ENCODE assay signal across 38 cellular contexts in the genomic region with DNA sequence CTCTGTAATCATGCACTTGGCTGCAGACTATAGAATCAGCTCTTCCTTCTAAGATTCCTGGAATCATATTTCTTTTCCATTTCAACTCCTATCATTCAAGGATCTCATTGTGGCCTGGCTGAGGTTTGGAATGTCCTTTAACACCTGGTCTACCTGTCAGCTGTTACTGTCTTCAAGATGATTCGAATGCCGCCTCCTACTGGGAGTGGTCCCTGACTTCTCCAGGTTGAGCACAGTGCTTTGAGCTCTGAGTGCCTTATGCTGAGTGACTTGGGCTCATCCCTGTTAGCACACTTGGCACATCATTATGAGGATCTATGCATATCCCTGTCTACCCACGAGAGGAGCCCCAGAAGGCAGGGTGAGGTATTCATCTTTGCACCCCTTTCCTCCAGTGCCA.
"Had no signal": no experiment of that assay in that cellular context is flagged by ENCODE, and none has a peak within 500 bp of the region (broad histone marks: within the 10 kb centered on the region; RNA-seq: fewer than 3 reads in every experiment).

No MANE protein-coding gene starts in this region.

- H3K4me3 ChIP-seq: adrenal gland, body of pancreas, breast epithelium had no signal

- H3K4me3 Mint-ChIP-seq: activated CD4-positive, alpha-beta memory T cell treated with anti-CD3 and anti-CD28 coated beads for 36 hours; activated CD4-positive, alpha-beta T cell treated with anti-CD3 and anti-CD28 coated beads, Interleukin-2, amount 10 ng/mL, durations not matched to agents 24 days and 14 days; activated CD8-positive, alpha-beta T cell treated with anti-CD3 and anti-CD28 coated beads for 36 hours; activated naive CD4-positive, alpha-beta T cell treated with anti-CD3 and anti-CD28 coated beads for 36 hours; activated naive CD8-positive, alpha-beta T cell treated with anti-CD3 and anti-CD28 coated beads for 36 hours; activated T-cell treated with anti-CD3 and anti-CD28 coated beads, Interleukin-2, amount 50 U/mL, for 4 hours; activated T-cell treated with anti-CD3 and anti-CD28 coated beads, Interleukin-2, amount 50 U/mL, for 72 hours; activated T-helper 1 cell treated with anti-CD3 and anti-CD28 coated beads, Interleukin-12 subunit alpha, Interleukin-12 subunit beta, Interleukin-2, Interleukin-4 antibody, amounts not matched to agents 30 ng/mL and 10 ng/mL and 1 ng/mL, durations not matched to agents 14 hours and 24 hours and 36 hours; activated T-helper 17 cell treated with anti-CD3 and anti-CD28 coated beads, Interleukin-2, amount 50 U/mL, for 72 hours; central memory CD8-positive, alpha-beta T cell; T-helper 1 cell treated with Interleukin-12 subunit alpha and Interleukin-12 subunit beta and Interleukin-4 antibody, amounts not matched to agents 30 μg/mL and 1 μg/mL, for 36 hours; T-helper 2 cell treated with Interferon-gamma antibody and Interleukin-4, amounts not matched to agents 5 μg/mL and 100 μg/mL, for 36 hours; WTC11 had no signal

- H3K9me3 Mint-ChIP-seq: activated CD4-positive, alpha-beta memory T cell treated with anti-CD3 and anti-CD28 coated beads for 36 hours; activated CD4-positive, alpha-beta T cell treated with anti-CD3 and anti-CD28 coated beads, Interleukin-2, amount 10 ng/mL, durations not matched to agents 24 days and 14 days; activated CD8-positive, alpha-beta T cell treated with anti-CD3 and anti-CD28 coated beads for 36 hours; activated naive CD4-positive, alpha-beta T cell treated with anti-CD3 and anti-CD28 coated beads for 36 hours; activated naive CD4-positive, alpha-beta T cell treated with anti-CD3 and anti-CD28 coated beads, Interleukin-2, amount 50 U/mL, for 72 hours; activated naive CD8-positive, alpha-beta T cell treated with anti-CD3 and anti-CD28 coated beads for 36 hours; activated T-cell treated with anti-CD3 and anti-CD28 coated beads, Interleukin-2, amount 50 U/mL, for 4 hours; activated T-cell treated with anti-CD3 and anti-CD28 coated beads, Interleukin-2, amount 50 U/mL, for 72 hours; activated T-helper 1 cell treated with anti-CD3 and anti-CD28 coated beads, Interleukin-12 subunit alpha, Interleukin-12 subunit beta, Interleukin-2, Interleukin-4 antibody, amounts not matched to agents 30 ng/mL and 10 ng/mL and 1 ng/mL, durations not matched to agents 14 hours and 24 hours and 36 hours; activated T-helper 17 cell treated with anti-CD3 and anti-CD28 coated beads, Interleukin-2, amount 50 U/mL, for 72 hours; central memory CD8-positive, alpha-beta T cell; T-helper 1 cell treated with Interleukin-12 subunit alpha and Interleukin-12 subunit beta and Interleukin-4 antibody, amounts not matched to agents 30 μg/mL and 1 μg/mL, for 36 hours; T-helper 2 cell treated with Interferon-gamma antibody and Interleukin-4, amounts not matched to agents 5 μg/mL and 100 μg/mL, for 36 hours; WTC11 had no signal

- H3K36me3 ChIP-seq: adrenal gland, brain microvascular endothelial cell, breast epithelium, WERI-Rb-1 had no signal

- H3K27me3 Mint-ChIP-seq: activated CD4-positive, alpha-beta T cell treated with anti-CD3 and anti-CD28 coated beads, Interleukin-2, amount 10 ng/mL, durations not matched to agents 24 days and 14 days; activated CD8-positive, alpha-beta T cell treated with anti-CD3 and anti-CD28 coated beads for 36 hours; activated naive CD8-positive, alpha-beta T cell treated with anti-CD3 and anti-CD28 coated beads for 36 hours had no signal

- FAIRE-seq: astrocyte had no signal

- ATAC-seq: activated CD4-positive, CD25-positive, alpha-beta regulatory T cell treated with anti-CD3 and anti-CD28 coated beads, Interleukin-2, amount 50 U/mL, for 24 hours; activated CD8-positive, alpha-beta T cell treated with anti-CD3 and anti-CD28 coated beads for 36 hours; activated naive CD4-positive, alpha-beta T cell treated with anti-CD3 and anti-CD28 coated beads, Interleukin-2, amount 50 U/mL, for 72 hours; activated T-cell treated with anti-CD3 and anti-CD28 coated beads, Interleukin-2, amount 50 U/mL, for 4 hours; activated T-cell treated with anti-CD3 and anti-CD28 coated beads, Interleukin-2, amount 50 U/mL, for 72 hours; activated T-helper 17 cell treated with anti-CD3 and anti-CD28 coated beads, Interleukin-2, amount 50 U/mL, for 72 hours; body of pancreas; WTC11 had no signal

- H3K4me1 Mint-ChIP-seq: activated CD4-positive, alpha-beta T cell treated with anti-CD3 and anti-CD28 coated beads, Interleukin-2, amount 10 ng/mL, durations not matched to agents 24 days and 14 days; activated T-helper 17 cell treated with anti-CD3 and anti-CD28 coated beads, Interleukin-2, amount 50 U/mL, for 72 hours; central memory CD8-positive, alpha-beta T cell had no signal

- H3K36me3 Mint-ChIP-seq: activated CD4-positive, alpha-beta memory T cell treated with anti-CD3 and anti-CD28 coated beads for 36 hours; activated naive CD4-positive, alpha-beta T cell treated with anti-CD3 and anti-CD28 coated beads, Interleukin-2, amount 50 U/mL, for 72 hours; activated naive CD8-positive, alpha-beta T cell treated with anti-CD3 and anti-CD28 coated beads for 36 hours; WTC11 had no signal

- H3K27ac ChIP-seq: adrenal gland, body of pancreas, brain microvascular endothelial cell, breast epithelium, WERI-Rb-1 had no signal

- H3K4me1 ChIP-seq: adrenal gland, body of pancreas, breast epithelium had no signal

- H3K27ac Mint-ChIP-seq: activated CD4-positive, alpha-beta memory T cell treated with anti-CD3 and anti-CD28 coated beads for 36 hours; activated CD4-positive, alpha-beta T cell treated with anti-CD3 and anti-CD28 coated beads, Interleukin-2, amount 10 ng/mL, durations not matched to agents 24 days and 14 days; activated CD8-positive, alpha-beta T cell treated with anti-CD3 and anti-CD28 coated beads for 36 hours; activated naive CD4-positive, alpha-beta T cell treated with anti-CD3 and anti-CD28 coated beads for 36 hours; activated naive CD8-positive, alpha-beta T cell treated with anti-CD3 and anti-CD28 coated beads for 36 hours; activated T-cell treated with anti-CD3 and anti-CD28 coated beads, Interleukin-2, amount 50 U/mL, for 72 hours; activated T-helper 1 cell treated with anti-CD3 and anti-CD28 coated beads, Interleukin-12 subunit alpha, Interleukin-12 subunit beta, Interleukin-2, Interleukin-4 antibody, amounts not matched to agents 30 ng/mL and 10 ng/mL and 1 ng/mL, durations not matched to agents 14 hours and 24 hours and 36 hours; activated T-helper 17 cell treated with anti-CD3 and anti-CD28 coated beads, Interleukin-2, amount 50 U/mL, for 72 hours; T-helper 1 cell treated with Interleukin-12 subunit alpha and Interleukin-12 subunit beta and Interleukin-4 antibody, amounts not matched to agents 30 μg/mL and 1 μg/mL, for 36 hours; T-helper 2 cell treated with Interferon-gamma antibody and Interleukin-4, amounts not matched to agents 5 μg/mL and 100 μg/mL, for 36 hours; WTC11 had no signal

- H3K9me3 ChIP-seq: adrenal gland, body of pancreas, breast epithelium had no signal

- DNase-seq: activated CD4-positive, alpha-beta memory T cell treated with anti-CD3 and anti-CD28 coated beads for 36 hours; activated CD4-positive, alpha-beta T cell treated with anti-CD3 and anti-CD28 coated beads for 4 hours; activated CD4-positive, alpha-beta T cell treated with anti-CD3 and anti-CD28 coated beads, Interleukin-2, amount 10 ng/mL, durations not matched to agents 24 days and 14 days; activated CD4-positive, alpha-beta T cell treated with anti-CD3 and anti-CD28 coated beads, Interleukin-2, amount 50 U/mL, for 1 hour; activated CD4-positive, alpha-beta T cell treated with anti-CD3 and anti-CD28 coated beads, Interleukin-2, amount 50 U/mL, for 4 hours; activated CD4-positive, CD25-positive, alpha-beta regulatory T cell; activated CD8-positive, alpha-beta memory T cell treated with anti-CD3 and anti-CD28 coated beads, Interleukin-2, amount 50 U/mL, for 4 hours; activated CD8-positive, alpha-beta T cell treated with anti-CD3 and anti-CD28 coated beads for 36 hours; activated effector memory CD4-positive, alpha-beta T cell treated with anti-CD3 and anti-CD28 coated beads, Interleukin-2, amount 50 U/mL, for 16 hours; activated gamma-delta T cell treated with Interleukin-2 at 50 U/mL for 16 hours; activated naive CD4-positive, alpha-beta T cell; activated naive CD4-positive, alpha-beta T cell treated with anti-CD3 and anti-CD28 coated beads for 36 hours; activated naive CD4-positive, alpha-beta T cell treated with anti-CD3 and anti-CD28 coated beads, Interleukin-2, amount 50 U/mL, for 16 hours; activated naive CD8-positive, alpha-beta T cell treated with anti-CD3 and anti-CD28 coated beads for 36 hours; activated T-cell treated with anti-CD3 and anti-CD28 coated beads for 4 hours; activated T-cell treated with anti-CD3 and anti-CD28 coated beads, Interleukin-2, amount 50 U/mL, for 1 hour; activated T-cell treated with anti-CD3 and anti-CD28 coated beads, Interleukin-2, amount 50 U/mL, for 4 hours; activated T-cell treated with anti-CD3 and anti-CD28 coated beads, Interleukin-2, amount 50 U/mL, for 72 hours; adrenal gland; amniotic stem cell; aorta; body of pancreas; brain microvascular endothelial cell; SW 1271; T-helper 1 cell; T-helper 2 cell; T-helper 9 cell; WERI-Rb-1 had no signal

- H3K27me3 ChIP-seq: adrenal gland, body of pancreas, brain microvascular endothelial cell, breast epithelium had no signal
